In the genomic region with DNA sequence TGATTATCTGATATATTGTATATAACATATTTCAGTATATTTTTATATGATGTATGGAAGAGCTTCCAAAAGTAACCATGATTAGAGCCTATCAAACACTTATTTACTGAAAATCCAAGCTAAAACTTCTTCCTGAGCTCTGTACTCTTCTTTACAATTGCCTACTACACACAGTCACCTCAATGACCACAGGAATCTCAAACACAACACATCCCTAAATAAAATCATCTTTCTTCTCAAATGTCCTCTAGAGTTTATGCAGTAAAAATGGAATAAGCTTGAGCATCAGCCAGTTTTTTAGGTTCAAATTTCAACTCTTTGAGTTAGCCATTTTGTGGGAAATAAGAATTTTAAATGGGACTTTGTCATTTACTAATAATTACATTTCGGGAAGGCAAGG, we compare ENCODE assay signal across 23 cellular contexts.
"Had no signal": no experiment of that assay in that cellular context is flagged by ENCODE, and none has a peak within 500 bp of the region (broad histone marks: within the 10 kb centered on the region; RNA-seq: fewer than 3 reads in every experiment).

No MANE protein-coding gene starts in this region.

- H3K36me3 Mint-ChIP-seq: mesothelial cell of epicardium; naive thymus-derived CD4-positive, alpha-beta T cell; neural progenitor cell; stimulated activated naive B cell treated with anti-CD40 and anti-IgM and Interleukin-4, amounts not matched to agents 10 μg/mL and 1 μg/mL and 100 μg/mL, for 72 hours had no signal

- H3K4me3 ChIP-seq: gastrocnemius medialis, mucosa of descending colon, neural progenitor cell, psoas muscle, sigmoid colon, skin epidermis, suprapubic skin, transverse colon, upper lobe of right lung, uterus had no signal

- DNase-seq: cortex of kidney; effector memory CD8-positive, alpha-beta T cell; gastrocnemius medialis; head of caudate nucleus; kidney; mucosa of descending colon; naive thymus-derived CD4-positive, alpha-beta T cell; nucleus accumbens; psoas muscle; right cardiac atrium; sigmoid colon; stimulated activated CD4-positive, alpha-beta T cell treated with anti-CD3 and anti-CD28 coated beads, Interleukin-15, amount 100 ng/mL, for 24 hours; stimulated activated CD4-positive, alpha-beta T cell treated with anti-CD3 and anti-CD28 coated beads, Interleukin-2, amount 100 ng/mL, for 48 hours; stimulated activated naive B cell treated with anti-CD40 and anti-IgM and Interleukin-4, amounts not matched to agents 10 μg/mL and 1 μg/mL and 100 μg/mL, for 72 hours; stimulated activated naive CD8-positive, alpha-beta T cell treated with anti-CD3 and anti-CD28 coated beads, Interleukin-15, amount 100 ng/mL, for 72 hours; transverse colon; upper lobe of right lung; uterus had no signal

- H3K4me1 ChIP-seq: gastrocnemius medialis, psoas muscle, sigmoid colon, suprapubic skin, upper lobe of right lung, uterus had no signal

- H3K4me3 Mint-ChIP-seq: effector memory CD8-positive, alpha-beta T cell; mesothelial cell of epicardium; naive thymus-derived CD4-positive, alpha-beta T cell; nephron; neural progenitor cell; stimulated activated naive B cell treated with anti-CD40 and anti-IgM and Interleukin-4, amounts not matched to agents 10 μg/mL and 1 μg/mL and 100 μg/mL, for 72 hours; stimulated activated naive CD8-positive, alpha-beta T cell treated with anti-CD3 and anti-CD28 coated beads, Interleukin-15, amount 100 ng/mL, for 72 hours had no signal

- H3K9me3 Mint-ChIP-seq: effector memory CD8-positive, alpha-beta T cell; mesothelial cell of epicardium; naive thymus-derived CD4-positive, alpha-beta T cell; nephron; neural progenitor cell; stimulated activated naive B cell treated with anti-CD40 and anti-IgM and Interleukin-4, amounts not matched to agents 10 μg/mL and 1 μg/mL and 100 μg/mL, for 72 hours; stimulated activated naive CD8-positive, alpha-beta T cell treated with anti-CD3 and anti-CD28 coated beads, Interleukin-15, amount 100 ng/mL, for 72 hours had no signal

- H3K4me1 Mint-ChIP-seq: naive thymus-derived CD4-positive, alpha-beta T cell; nephron; stimulated activated naive B cell treated with anti-CD40 and anti-IgM and Interleukin-4, amounts not matched to agents 10 μg/mL and 1 μg/mL and 100 μg/mL, for 72 hours; stimulated activated naive CD8-positive, alpha-beta T cell treated with anti-CD3 and anti-CD28 coated beads, Interleukin-15, amount 100 ng/mL, for 72 hours had no signal

- H3K27ac Mint-ChIP-seq: effector memory CD8-positive, alpha-beta T cell; mesothelial cell of epicardium; naive thymus-derived CD4-positive, alpha-beta T cell; nephron; neural progenitor cell; stimulated activated naive B cell treated with anti-CD40 and anti-IgM and Interleukin-4, amounts not matched to agents 10 μg/mL and 1 μg/mL and 100 μg/mL, for 72 hours; stimulated activated naive CD8-positive, alpha-beta T cell treated with anti-CD3 and anti-CD28 coated beads, Interleukin-15, amount 100 ng/mL, for 72 hours had no signal

- H2AFZ ChIP-seq: neural progenitor cell had no signal

- H3K36me3 ChIP-seq: gastrocnemius medialis, neural progenitor cell, sigmoid colon, suprapubic skin, transverse colon, upper lobe of right lung, uterus had no signal

- H3K4me2 ChIP-seq: neural progenitor cell had no signal

- H3K9ac ChIP-seq: neural progenitor cell had no signal

- H3K27ac ChIP-seq: gastrocnemius medialis, neural progenitor cell, psoas muscle, sigmoid colon, skin epidermis, suprapubic skin, transverse colon, upper lobe of right lung, uterus had no signal

- H3K9me3 ChIP-seq: gastrocnemius medialis, mucosa of descending colon, psoas muscle, sigmoid colon, suprapubic skin, transverse colon, upper lobe of right lung, uterus had no signal

- H3K27me3 ChIP-seq: sigmoid colon, transverse colon, upper lobe of right lung, uterus had no signal
